12 cellular contexts compared by ENCODE assay signal in genomic region chr7:135158874-135159273, GRCh38. TPM values are rescaled to one million over a fixed set of nuclear protein-coding genes. Genes with fewer than 3 reads are reported as not detected.
DNase-seq lines count a peak whose midpoint lies in the region; ATAC-seq and TF ChIP-seq lines count a peak whose summit lies in the region.
"Had no signal": no experiment of that assay in that cellular context is flagged by ENCODE, and none has a peak within 500 bp of the region (broad histone marks: within the 10 kb centered on the region; RNA-seq: fewer than 3 reads in every experiment).

No MANE protein-coding gene starts in this region.

- no peak overlapping the region for H3K4me3 Mint-ChIP-seq in activated CD4-positive, alpha-beta T cell treated with anti-CD3 and anti-CD28 coated beads for 36 hours
- no peak overlapping the region for H3K4me3 Mint-ChIP-seq in activated naive CD8-positive, alpha-beta T cell

- H3K4me1 Mint-ChIP-seq in activated CD4-positive, alpha-beta T cell treated with anti-CD3 and anti-CD28 coated beads for 36 hours: peaks cover 42% of the 10 kb centered on the region
- H3K4me1 Mint-ChIP-seq in activated naive CD8-positive, alpha-beta T cell (ENCODE audit: low read depth): peaks cover 72% of the 10 kb centered on the region

- DNase-seq in activated CD4-positive, alpha-beta T cell treated with anti-CD3 and anti-CD28 coated beads for 36 hours: no peak
- no peak for DNase-seq in activated CD4-positive, alpha-beta T cell treated with anti-CD3 and anti-CD28 coated beads for 4 hours
- DNase-seq in right atrium auricular region (ENCODE audit: low spot score) (no peak), spleen (no peak), NCI-H1436 treated with DMSO at 0.1 percent for 48 hours (lab: John Stamatoyannopoulos, UW) (no peak)
- DNase-seq: activated CD8-positive, alpha-beta memory T cell treated with anti-CD3 and anti-CD28 coated beads, Interleukin-2, amount 50 U/mL, for 48 hours; NCI-H187 treated with DMSO at 0.1 percent for 48 hours; SHP77 treated with DMSO at 0.1 percent for 48 hours had no signal

- no peak overlapping the region for H3K4me3 ChIP-seq in right atrium auricular region
- peak overlapping the region in 1 of 8 donors; percentile 30 for H3K4me3 ChIP-seq in spleen
- H3K4me3 ChIP-seq: suprapubic skin had no signal

- 77 to 93% (median 81%) methylated on average over 4 to 6 of the region's 6 CpGs for WGBS in spleen, 5 donors

- intact Hi-C loops in activated CD4-positive, alpha-beta T cell treated with anti-CD3 and anti-CD28 coated beads for 36 hours (cut with DNase I, micrococcal nuclease): no loop called here
- intact Hi-C loops in spleen (cut with DNase I; ENCODE audit: low total_unique reads): no loop called here

- H3K4me1 ChIP-seq in right atrium auricular region (peaks cover 0 to 52% of the 10 kb centered on the region in 2 donors), spleen (peaks cover 46 to 71% (median 58%) of the 10 kb centered on the region in 6 donors)

- H3K9me3 Mint-ChIP-seq in activated CD4-positive, alpha-beta T cell treated with anti-CD3 and anti-CD28 coated beads for 36 hours (ENCODE audit: low read depth): peaks cover 40% of the 10 kb centered on the region
- H3K9me3 Mint-ChIP-seq in activated naive CD8-positive, alpha-beta T cell (ENCODE audit: low read depth): peaks cover 27% of the 10 kb centered on the region

- peak overlapping the region; percentile 66 to 70 for H3K27ac ChIP-seq in right atrium auricular region
- peak overlapping the region; percentile 0 to 98 (median 78) for H3K27ac ChIP-seq in spleen
- H3K27ac ChIP-seq: suprapubic skin had no signal

- H3K27ac Mint-ChIP-seq in activated CD4-positive, alpha-beta T cell treated with anti-CD3 and anti-CD28 coated beads for 36 hours: peak overlapping the region; percentile 81
- H3K27ac Mint-ChIP-seq in activated naive CD8-positive, alpha-beta T cell: peak overlapping the region; percentile 84

- H3K9me3 ChIP-seq in right atrium auricular region (peaks cover 0 to 15% of the 10 kb centered on the region in 2 donors), spleen (peaks cover 7 to 40% (median 34%) of the 10 kb centered on the region in 8 donors)

- TF ChIP-seq CTCF in right atrium auricular region (IDR thresholded peaks at IDR 0.05) (no peak), spleen (IDR thresholded peaks at IDR 0.05 in 8 of 11, conservative IDR thresholded peaks at IDR 0.05 in 3 of 11) (no peak)

- no peak for ATAC-seq in activated CD4-positive, alpha-beta T cell treated with anti-CD3 and anti-CD28 coated beads for 36 hours
- ATAC-seq in GM18867 (IDR thresholded peaks at IDR 0.05; ENCODE audit: unreplicated experiment): no peak
- no peak for ATAC-seq in HG03135 (IDR thresholded peaks at IDR 0.05; ENCODE audit: unreplicated experiment)

- H3K27me3 ChIP-seq in right atrium auricular region (no peaks in the 10 kb centered on the region), spleen (replicated peaks in 1 of 7) (no peaks in the 10 kb centered on the region)
- H3K27me3 ChIP-seq: suprapubic skin had no signal

- H3K27me3 Mint-ChIP-seq in activated CD4-positive, alpha-beta T cell treated with anti-CD3 and anti-CD28 coated beads for 36 hours: no peaks in the 10 kb centered on the region
- no peaks in the 10 kb centered on the region for H3K27me3 Mint-ChIP-seq in activated naive CD8-positive, alpha-beta T cell

- TF ChIP-seq POLR2A in spleen (IDR thresholded peaks at IDR 0.05): no peak

- POLR2A ChIA-PET in activated CD4-positive, alpha-beta T cell treated with anti-CD3 and anti-CD28 coated beads for 36 hours (lab: Charles Lee): interaction anchor here (1.2 kb wide), 1 partner anchor 11 kb away, joined by 4 read pairs; the partner anchor contains the start of gene TMEM140

- CTCF ChIA-PET in activated CD4-positive, alpha-beta T cell treated with anti-CD3 and anti-CD28 coated beads for 36 hours (lab: Charles Lee): interaction anchor here (1.3 to 1.5 kb wide), 2 partner anchors 10 to 12 kb away, joined by 4 read pairs; no protein-coding TSS in a partner anchor

- H3K36me3 Mint-ChIP-seq in activated CD4-positive, alpha-beta T cell treated with anti-CD3 and anti-CD28 coated beads for 36 hours (ENCODE audit: low read depth): peaks cover 77% of the 10 kb centered on the region
- H3K36me3 Mint-ChIP-seq in activated naive CD8-positive, alpha-beta T cell: peaks cover 57% of the 10 kb centered on the region

- H3K36me3 ChIP-seq in right atrium auricular region: no peaks in the 10 kb centered on the region
- H3K36me3 ChIP-seq in spleen: peaks cover 0 to 58% (median 0%) of the 10 kb centered on the region in 6 donors
- H3K36me3 ChIP-seq: suprapubic skin had no signal

RNA-seq across cellular contexts. Expression of gene TMEM140, which starts 11.0 kb away (rescaled TPM):
- total RNA-seq in activated CD4-positive, alpha-beta T cell treated with anti-CD3 and anti-CD28 coated beads for 36 hours: 10 to 100 TPM; 10.8 to 12.1 TPM
- total RNA-seq in right atrium auricular region (10 to 100 TPM; 10.7 to 14.9 TPM), spleen (10 to 100 TPM; 40.3 to 76.1 (median 45.4) TPM)
- polyA plus RNA-seq in spleen: 10 to 100 TPM in 2 of 3 donors, 1 to 10 TPM in 1; 7.0 to 16.6 (median 16.3) TPM

RNA-seq across cellular contexts. Expression of gene CYREN, which starts 11.6 kb away (rescaled TPM):
- total RNA-seq in activated CD4-positive, alpha-beta T cell treated with anti-CD3 and anti-CD28 coated beads for 36 hours: 10 to 100 TPM; 32.6 to 40.5 TPM
- total RNA-seq in right atrium auricular region (10 to 100 TPM; 25.5 to 31.4 TPM), spleen (10 to 100 TPM; 37.8 to 55.0 (median 48.2) TPM)
- 10 to 100 TPM; 21.2 to 36.8 (median 23.5) TPM for polyA plus RNA-seq in spleen

RNA-seq across cellular contexts. Expression of gene WDR91, which starts 52.5 kb away (rescaled TPM):
- total RNA-seq in activated CD4-positive, alpha-beta T cell treated with anti-CD3 and anti-CD28 coated beads for 36 hours: 10 to 100 TPM; 11.8 to 12.0 TPM
- total RNA-seq in right atrium auricular region: 1 to 10 TPM; 3.3 to 4.5 TPM
- total RNA-seq in spleen: 10 to 100 TPM; 15.1 to 31.3 (median 23.8) TPM
- 10 to 100 TPM in 2 of 3 donors, 1 to 10 TPM in 1; 6.9 to 12.2 (median 11.4) TPM for polyA plus RNA-seq in spleen
